In the genomic region with DNA sequence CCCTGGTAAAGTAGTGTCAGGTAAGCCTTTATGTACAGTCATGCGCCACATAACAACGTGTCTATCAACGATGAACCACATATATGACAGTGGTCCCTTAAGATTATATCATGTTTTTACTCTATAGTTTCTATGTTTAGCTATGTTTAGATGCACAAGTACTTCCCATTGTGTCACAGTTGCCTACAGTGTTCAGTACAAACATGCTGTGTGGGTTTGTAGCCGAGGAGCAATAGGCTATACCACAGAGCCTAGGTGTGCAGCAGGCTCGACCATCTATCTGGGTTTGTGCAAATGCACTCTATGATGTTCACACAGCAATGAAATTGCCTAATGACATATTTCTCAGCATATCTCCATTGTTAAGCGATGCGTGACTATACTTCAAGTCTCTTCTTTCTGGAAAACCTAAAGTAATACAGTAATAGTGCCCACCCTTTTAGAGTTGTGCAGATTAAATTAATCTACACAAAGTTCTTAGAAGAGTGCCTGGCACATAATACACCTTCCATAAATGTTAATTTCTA, we compare ENCODE assay signal across 15 cellular contexts.
DNase-seq lines count a peak whose midpoint lies in the region; ATAC-seq, FAIRE-seq and TF ChIP-seq lines count a peak whose summit lies in the region.
"Had no signal": no experiment of that assay in that cellular context is flagged by ENCODE, and none has a peak within 500 bp of the region (broad histone marks: within the 10 kb centered on the region; RNA-seq: fewer than 3 reads in every experiment).

No MANE protein-coding gene starts in this region.

- H3K36me3 ChIP-seq in breast epithelium = no peaks in the 10 kb centered on the region
- H3K36me3 ChIP-seq in mammary epithelial cell (ENCODE audit: insufficient read depth, low read length) = no peaks in the 10 kb centered on the region
- no peaks in the 10 kb centered on the region for H3K36me3 ChIP-seq in hepatocyte (replicated peaks; ENCODE audit: insufficient read depth, low read depth)
- no peaks in the 10 kb centered on the region for H3K36me3 ChIP-seq in transverse colon
- H3K36me3 ChIP-seq in tibial artery = peaks cover 0 to 31% (median 4%) of the 10 kb centered on the region in 3 donors
- H3K36me3 ChIP-seq: HAP-1 had no signal

- FAIRE-seq in urothelium cell line (lab: Jason Lieb, UNC) = no peak
- FAIRE-seq: small intestine had no signal

- H3K79me2 ChIP-seq in mammary epithelial cell (ENCODE audit: insufficient read depth, low read length) (no peaks in the 10 kb centered on the region), hepatocyte (no peaks in the 10 kb centered on the region)

- no peak overlapping the region for H3K4me2 ChIP-seq in mammary epithelial cell (ENCODE audit: insufficient read depth, low read depth, low read length)
- no peak overlapping the region for H3K4me2 ChIP-seq in hepatocyte

- H3K4me3 ChIP-seq in breast epithelium (no peak overlapping the region), mammary epithelial cell (replicated peaks in 1 of 3; ENCODE audit: insufficient read depth in 1 of 3, low read depth in 2 of 3, low read length in 3 of 3) (no peak overlapping the region), hepatocyte (no peak overlapping the region), transverse colon (no peak overlapping the region), tibial artery (no peak overlapping the region)
- H3K4me3 ChIP-seq: HAP-1 had no signal

- intact Hi-C loops in breast epithelium (cut with DNase I; ENCODE audit: low total_unique reads) (no loop called here), mammary epithelial cell (cut with micrococcal nuclease) (no loop called here), transverse colon (cut with DNase I; ENCODE audit: low total_unique reads) (no loop called here), tibial artery (cut with DNase I; ENCODE audit: low total_unique reads) (no loop called here)

- no peak overlapping the region for H3K9ac ChIP-seq in mammary epithelial cell (ENCODE audit: insufficient read depth, low read length)

- peak; percentile 20 for ATAC-seq in HG02870 (IDR thresholded peaks at IDR 0.05; ENCODE audit: unreplicated experiment)

- CTCF ChIA-PET in mammary epithelial cell (lab: Charles Lee; ENCODE audit: low non-redundant PET) = no interaction called here

- no peaks in the 10 kb centered on the region for H3K27me3 ChIP-seq in breast epithelium
- H3K27me3 ChIP-seq in mammary epithelial cell (ENCODE audit: insufficient read depth, low read length) = no peaks in the 10 kb centered on the region
- no peaks in the 10 kb centered on the region for H3K27me3 ChIP-seq in hepatocyte
- H3K27me3 ChIP-seq in transverse colon = no peaks in the 10 kb centered on the region
- no peaks in the 10 kb centered on the region for H3K27me3 ChIP-seq in tibial artery

- no peaks in the 10 kb centered on the region for H3K9me2 ChIP-seq in hepatocyte (replicated peaks; ENCODE audit: insufficient read depth)

- peak overlapping the region; percentile 5 to 64 for H3K27ac ChIP-seq in breast epithelium
- no peak overlapping the region for H3K27ac ChIP-seq in mammary epithelial cell (ENCODE audit: insufficient read depth, low read depth, low read length)
- peak overlapping the region; percentile 52 for H3K27ac ChIP-seq in hepatocyte
- peak overlapping the region; percentile 32 to 57 (median 49) for H3K27ac ChIP-seq in transverse colon
- no peak overlapping the region for H3K27ac ChIP-seq in tibial artery

- no peaks in the 10 kb centered on the region for H3K9me3 ChIP-seq in breast epithelium
- H3K9me3 ChIP-seq in mammary epithelial cell (replicated peaks; ENCODE audit: insufficient read depth, low read length) = no peaks in the 10 kb centered on the region
- no peaks in the 10 kb centered on the region for H3K9me3 ChIP-seq in hepatocyte (ENCODE audit: low read depth)
- no peaks in the 10 kb centered on the region for H3K9me3 ChIP-seq in transverse colon
- H3K9me3 ChIP-seq in tibial artery = no peaks in the 10 kb centered on the region
- H3K9me3 ChIP-seq: HAP-1 had no signal

- 86% methylated on average over 7 of the region's 7 CpGs for WGBS in mammary epithelial cell (ENCODE audit: low coverage, missing lambda C conversion rate)
- WGBS in hepatocyte (ENCODE audit: low lambda C conversion rate, missing lambda C conversion rate) = 97% methylated on average over 7 of the region's 7 CpGs
- 87 to 88% methylated on average over 6 to 7 of the region's 7 CpGs for WGBS in transverse colon (ENCODE audit: low coverage in 1 of 2), 2 donors

- BruUV-seq in mammary epithelial cell (replicated peaks; lab: Mats Ljungman, UMichigan) = no TSS peak

- in situ Hi-C loops in mammary epithelial cell (cut with MboI; ENCODE audit: low sequenced_read_pairs in 2 of 2) = no loop called here
- in situ Hi-C loops in transverse colon (cut with MboI; ENCODE audit: low pct_ligation_motif_present in 1 of 4, low pct_unique_long_range_greater_than_20kb in 1 of 4, low sequenced_read_pairs in 3 of 4) = no loop called here

- dilution Hi-C loops in mammary epithelial cell (cut with HindIII; ENCODE audit: low sequenced_read_pairs) = no loop called here

- DNase-seq in breast epithelium (ENCODE audit: low spot score in 2 of 2) = no peak
- DNase-seq in mammary epithelial cell = no peak
- DNase-seq in hepatocyte (ENCODE audit: low spot score) = no peak
- DNase-seq in transverse colon = no peak
- DNase-seq in urothelium cell line (ENCODE audit: low spot score) = no peak
- no peak for DNase-seq in tibial artery
- DNase-seq in HT-29 (ENCODE audit: low spot score) = no peak
- DNase-seq: activated naive CD4-positive, alpha-beta T cell treated with anti-CD3 and anti-CD28 coated beads, Interleukin-2, amount 50 U/mL, for 16 hours; left cardiac atrium; NCI-H1436 treated with DMSO at 0.1 percent for 48 hours; nephron progenitor cell; small intestine; T-helper 9 cell had no signal

- H4K20me1 ChIP-seq in mammary epithelial cell (ENCODE audit: insufficient read depth, low read length) (no peaks in the 10 kb centered on the region), hepatocyte (ENCODE audit: insufficient read depth, poor library complexity, severe bottlenecking) (no peaks in the 10 kb centered on the region)

- TF ChIP-seq POLR2A in breast epithelium (IDR thresholded peaks at IDR 0.05) (no peak), transverse colon (IDR thresholded peaks at IDR 0.05) (no peak)

- H3K4me1 ChIP-seq in breast epithelium (peaks cover 3 to 5% of the 10 kb centered on the region in 2 donors), mammary epithelial cell (ENCODE audit: insufficient read depth, low read length) (peaks cover 39% of the 10 kb centered on the region), hepatocyte (ENCODE audit: insufficient read depth) (peaks cover 9% of the 10 kb centered on the region), transverse colon (peaks cover 6 to 44% (median 14%) of the 10 kb centered on the region in 4 donors), tibial artery (peaks cover 0 to 43% (median 27%) of the 10 kb centered on the region in 4 donors)
- H3K4me1 ChIP-seq: HAP-1 had no signal

- no peak for TF ChIP-seq CTCF in breast epithelium (IDR thresholded peaks at IDR 0.05)
- no peak for TF ChIP-seq CTCF in mammary epithelial cell (conservative IDR thresholded peaks at IDR 0.05 in 1 of 2, IDR thresholded peaks at IDR 0.05 in 1 of 2; ENCODE audit: extremely low read depth in 1 of 2, insufficient read depth in 1 of 2, low read depth in 1 of 2, low read length in 2 of 2)
- no peak for TF ChIP-seq CTCF in hepatocyte (IDR thresholded peaks at IDR 0.05; ENCODE audit: poor library complexity)
- no peak for TF ChIP-seq CTCF in transverse colon (IDR thresholded peaks at IDR 0.05)
- TF ChIP-seq CTCF in tibial artery (IDR thresholded peaks at IDR 0.05) = no peak

- TF ChIP-seq EP300 in transverse colon (IDR thresholded peaks at IDR 0.05; ENCODE audit: low read depth) = no peak

- H2AFZ ChIP-seq in mammary epithelial cell (ENCODE audit: low read depth, low read length) (no peak overlapping the region), hepatocyte (no peak overlapping the region)

Comparison
In these comparisons a context has a peak if more than half of its experiments do, and no peak if none do; other contexts are left out.
1. H3K27ac ChIP-seq: peak in breast epithelium (2 of 2), hepatocyte (single experiment) and transverse colon (4 of 4); none in mammary epithelial cell (single experiment) and tibial artery (0 of 2).